9 cellular contexts compared by ENCODE assay signal in genomic region chr9:70232476-70232875, GRCh38.
"Had no signal": no experiment of that assay in that cellular context is flagged by ENCODE, and none has a peak within 500 bp of the region (broad histone marks: within the 10 kb centered on the region; RNA-seq: fewer than 3 reads in every experiment).

No MANE protein-coding gene starts in this region.

- H3K9ac ChIP-seq: GM23248 had no signal

- H3K4me3 Mint-ChIP-seq: IgD-negative memory B cell had no signal

- DNase-seq: GM23248, GOT3, H7, KBM-7 had no signal

- H3K4me1 Mint-ChIP-seq: IgD-negative memory B cell had no signal

- H2AFZ ChIP-seq: GM23248 had no signal

- H3K4me1 ChIP-seq: HAP-1 had no signal

- H3K36me3 ChIP-seq: HAP-1 had no signal

- H3K27ac Mint-ChIP-seq: IgD-negative memory B cell had no signal

- H3K4me3 ChIP-seq: GM23248, HAP-1 had no signal

- H3K9me3 ChIP-seq: HAP-1 had no signal

- ATAC-seq: HCT116, HepG2 had no signal

- H3K27ac ChIP-seq: GM23248, HL-60 had no signal
